In genomic region chr7:134447383-134447782, GRCh38 we compare ENCODE assay signal across 21 cellular contexts. TPM values are rescaled to one million over a fixed set of nuclear protein-coding genes. Genes with fewer than 3 reads are reported as not detected.
DNase-seq lines count a peak whose midpoint lies in the region; ATAC-seq and TF ChIP-seq lines count a peak whose summit lies in the region.
"Had no signal": no experiment of that assay in that cellular context is flagged by ENCODE, and none has a peak within 500 bp of the region (broad histone marks: within the 10 kb centered on the region; RNA-seq: fewer than 3 reads in every experiment).

No MANE protein-coding gene starts in this region.

- DNase-seq in DMS114 treated with DMSO at 0.1 percent for 48 hours (lab: John Stamatoyannopoulos, UW; ENCODE audit: unreplicated experiment): peak; percentile 7
- no peak for DNase-seq in IMR-90
- peak in 1 of 7 donors; percentile 41 for DNase-seq in adrenal gland
- no peak for DNase-seq in neuronal stem cell (ENCODE audit: low spot score)
- no peak for DNase-seq in DMS79 treated with DMSO at 0.1 percent for 48 hours (lab: John Stamatoyannopoulos, UW)
- DNase-seq in Karpas-422: no peak
- DNase-seq in NCI-H2171 (lab: John Stamatoyannopoulos, UW): no peak
- DNase-seq: Caco-2; CD4-positive, alpha-beta T cell; GM23248; HCEC 1CT; MG63; NCI-H1092 treated with DMSO at 0.1 percent for 48 hours; NCI-H146; NCI-H2029 treated with DMSO at 0.1 percent for 48 hours; NCI-H510A; NCI-H774; OCI-M1; RPMI8226; SHP77 treated with DMSO at 0.1 percent for 48 hours had no signal

- POLR2A ChIA-PET in IMR-90 (lab: Charles Lee; ENCODE audit: unreplicated experiment): no interaction called here

- no peak for ATAC-seq in IMR-90 (ENCODE audit: low read depth)

- no peak overlapping the region for H3K4me2 ChIP-seq in IMR-90 (ENCODE audit: low read depth, low read length)
- no peak overlapping the region for H3K4me2 ChIP-seq in neuronal stem cell (ENCODE audit: insufficient read depth, low read length, poor library complexity, severe bottlenecking)
- no peak overlapping the region for H3K4me2 ChIP-seq in Karpas-422 (ENCODE audit: low read depth, low read length, poor library complexity, severe bottlenecking)
- H3K4me2 ChIP-seq: KMS-11 had no signal

- H3K4ac ChIP-seq in IMR-90 (ENCODE audit: low read depth, low read length) (peak overlapping the region; percentile 98), neuronal stem cell (ENCODE audit: low read length) (no peak overlapping the region)

- TF ChIP-seq POLR2A in IMR-90 (IDR thresholded peaks at IDR 0.05; ENCODE audit: low read depth, low read length) (no peak), adrenal gland (IDR thresholded peaks at IDR 0.05) (peak in 1 of 2 donors; percentile 14)

- intact Hi-C loops in IMR-90 (cut with micrococcal nuclease) (no loop called here), adrenal gland (cut with DNase I) (no loop called here)

- H3K36me3 ChIP-seq in IMR-90 (ENCODE audit: control insufficient read depth, insufficient read depth, low read length): peaks cover 73% of the 10 kb centered on the region
- peaks cover 0 to 98% of the 10 kb centered on the region in 2 donors for H3K36me3 ChIP-seq in adrenal gland (replicated peaks in 1 of 2)
- peaks cover 63 to 97% of the 10 kb centered on the region in 2 donors for H3K36me3 ChIP-seq in neuronal stem cell (replicated peaks in 1 of 2; ENCODE audit: control insufficient read depth in 2 of 2, insufficient read depth in 2 of 2, low read length in 2 of 2)
- H3K36me3 ChIP-seq in Karpas-422 (ENCODE audit: insufficient read depth, low read length): peaks cover 12% of the 10 kb centered on the region; the same call in 1 of the 2 replicates

- 78% methylated on average over 3 of the region's 9 CpGs; no CpG with 5 or more reads in 1 of the 2 experiments for WGBS in IMR-90 (ENCODE audit: extremely low coverage in 2 of 2, insufficient read length in 1 of 2), 2 experiments
- WGBS in adrenal gland, 4 donors: 81 to 91% (median 88%) methylated on average over 9 of the region's 9 CpGs
- WGBS in neuronal stem cell (ENCODE audit: extremely low coverage in 2 of 2, insufficient read length in 2 of 2, insufficient replicate concordance in 1 of 2), 2 donors: no CpG with 5 or more reads among the region's 9 CpGs

- peak overlapping the region; percentile 54; the same call in 1 of the 2 replicates for H3K27ac ChIP-seq in IMR-90 (ENCODE audit: insufficient read depth, low read length)
- H3K27ac ChIP-seq in adrenal gland: peak overlapping the region; percentile 23 to 96 (median 73)
- no peak overlapping the region for H3K27ac ChIP-seq in neuronal stem cell (replicated peaks; ENCODE audit: low read length)
- no peak overlapping the region for H3K27ac ChIP-seq in Karpas-422 (ENCODE audit: low read length)
- H3K27ac ChIP-seq: KMS-11 had no signal

- H3K9me3 ChIP-seq in IMR-90 (ENCODE audit: control insufficient read depth, insufficient read depth, low read length): no peaks in the 10 kb centered on the region
- H3K9me3 ChIP-seq in adrenal gland (replicated peaks in 1 of 3): no peaks in the 10 kb centered on the region
- peaks cover 0 to 2% of the 10 kb centered on the region in 2 donors for H3K9me3 ChIP-seq in neuronal stem cell (replicated peaks in 1 of 2; ENCODE audit: control insufficient read depth in 2 of 2, insufficient read depth in 1 of 2, low read depth in 1 of 2, low read length in 2 of 2)
- H3K9me3 ChIP-seq in Karpas-422 (ENCODE audit: low read length): no peaks in the 10 kb centered on the region
- H3K9me3 ChIP-seq: Caco-2, MG63 had no signal

- H3K9me2 ChIP-seq in Karpas-422 (replicated peaks; ENCODE audit: insufficient read depth, low read length): no peaks in the 10 kb centered on the region

- H3K4me3 ChIP-seq in IMR-90 (ENCODE audit: insufficient read depth, low read depth, low read length): no peak overlapping the region
- no peak overlapping the region for H3K4me3 ChIP-seq in adrenal gland
- H3K4me3 ChIP-seq in neuronal stem cell (ENCODE audit: low read length in 2 of 2): no peak overlapping the region
- H3K4me3 ChIP-seq in Karpas-422 (ENCODE audit: low read length): no peak overlapping the region
- H3K4me3 ChIP-seq: GM23248, MG63 had no signal

- dilution Hi-C loops in IMR-90 (cut with HindIII; ENCODE audit: low sequenced_read_pairs, unreplicated experiment): no loop called here

- peak overlapping the region; percentile 15 for H2AK9ac ChIP-seq in IMR-90 (replicated peaks; ENCODE audit: low read depth, low read length, poor library complexity)

- H3K18ac ChIP-seq in IMR-90 (ENCODE audit: low read depth, low read length) (no peak overlapping the region), neuronal stem cell (ENCODE audit: low read length) (no peak overlapping the region)

- H2BK5ac ChIP-seq in IMR-90 (ENCODE audit: low read depth, low read length, poor library complexity, severe bottlenecking) (no peak overlapping the region), neuronal stem cell (ENCODE audit: low read length) (peak overlapping the region; percentile 35)

- no TSS peak for BruUV-seq in IMR-90 (replicated peaks; lab: Mats Ljungman, UMichigan)

- CTCF ChIA-PET in IMR-90 (lab: Yijun Ruan, JAX): no interaction called here

- H2BK120ac ChIP-seq in IMR-90 (ENCODE audit: low read depth, low read length): peak overlapping the region; percentile 96
- no peak overlapping the region for H2BK120ac ChIP-seq in neuronal stem cell (ENCODE audit: low read depth, low read length)

- H3K14ac ChIP-seq in IMR-90 (replicated peaks; ENCODE audit: low read depth, low read length) (peak overlapping the region; percentile 91; the same call in 1 of the 2 replicates), neuronal stem cell (ENCODE audit: low read length) (no peak overlapping the region)

- no peak overlapping the region for H4K5ac ChIP-seq in IMR-90 (ENCODE audit: low read depth, low read length)

- H2BK15ac ChIP-seq in IMR-90 (ENCODE audit: low read depth, low read length) (peak overlapping the region; percentile 79; the same call in 2 of the 3 replicates), neuronal stem cell (ENCODE audit: low read length) (no peak overlapping the region)

- in situ Hi-C loops in IMR-90 (cut with MboI; ENCODE audit: low sequenced_read_pairs): no loop called here

- H3K79me1 ChIP-seq in IMR-90 (ENCODE audit: low read depth in 1 of 2, low read length in 2 of 2) (peaks cover 15 to 47% of the 10 kb centered on the region in 2 experiments; a peak in 3 of 4 replicates), neuronal stem cell (ENCODE audit: low read depth, low read length) (no peaks in the 10 kb centered on the region)

- H3K27me3 ChIP-seq in IMR-90 (ENCODE audit: control insufficient read depth, insufficient read depth, low read length) (no peaks in the 10 kb centered on the region), adrenal gland (no peaks in the 10 kb centered on the region), neuronal stem cell (ENCODE audit: control insufficient read depth in 3 of 3, insufficient read depth in 3 of 3, low read depth in 1 of 3, low read length in 3 of 3) (no peaks in the 10 kb centered on the region), Karpas-422 (ENCODE audit: low read length) (no peaks in the 10 kb centered on the region)
- H3K27me3 ChIP-seq: MG63 had no signal

- TF ChIP-seq CTCF in IMR-90 (conservative IDR thresholded peaks at IDR 0.05; ENCODE audit: low read depth, low read length) (no peak), adrenal gland (IDR thresholded peaks at IDR 0.05) (no peak)

- H2BK12ac ChIP-seq in neuronal stem cell (ENCODE audit: low read length): no peak overlapping the region

- no peak overlapping the region for H3K9ac ChIP-seq in IMR-90 (ENCODE audit: low read depth, low read length)
- peak overlapping the region; percentile 67 for H3K9ac ChIP-seq in neuronal stem cell (ENCODE audit: low read depth, low read length, poor library complexity)
- H3K9ac ChIP-seq in Karpas-422 (ENCODE audit: low read length): no peak overlapping the region
- H3K9ac ChIP-seq: KMS-11 had no signal

- H2BK20ac ChIP-seq in IMR-90 (ENCODE audit: low read depth, low read length): peak overlapping the region; percentile 91

- H2AFZ ChIP-seq in IMR-90 (replicated peaks; ENCODE audit: low read length, poor library complexity) (peak overlapping the region; percentile 18), neuronal stem cell (ENCODE audit: low read length) (no peak overlapping the region), Karpas-422 (ENCODE audit: low read length) (no peak overlapping the region)

- H2AK5ac ChIP-seq in IMR-90 (ENCODE audit: low read depth, low read length): peak overlapping the region; percentile 61
- H2AK5ac ChIP-seq in neuronal stem cell (ENCODE audit: low read depth, low read length): no peak overlapping the region

- peaks cover 12% of the 10 kb centered on the region for H3K79me2 ChIP-seq in Karpas-422 (ENCODE audit: low read length)

- H3K56ac ChIP-seq in IMR-90 (ENCODE audit: extremely low read depth, insufficient read depth, low read length): no peak overlapping the region

- TF ChIP-seq RAD21 in IMR-90 (IDR thresholded peaks at IDR 0.05; ENCODE audit: low read length): no peak

- H4K91ac ChIP-seq in IMR-90 (ENCODE audit: insufficient read depth, low read depth, low read length): peak overlapping the region; percentile 100; the same call in 1 of the 2 replicates
- no peak overlapping the region for H4K91ac ChIP-seq in neuronal stem cell (ENCODE audit: low read depth, low read length, poor library complexity)

- no peaks in the 10 kb centered on the region for H4K20me1 ChIP-seq in IMR-90 (ENCODE audit: insufficient read depth, low read length)
- no peaks in the 10 kb centered on the region for H4K20me1 ChIP-seq in Karpas-422 (ENCODE audit: insufficient read depth, low read depth, low read length)

- H4K8ac ChIP-seq in IMR-90 (ENCODE audit: low read depth in 2 of 2, low read length in 2 of 2) (peak overlapping the region; percentile 9 to 97; a peak in 2 of 4 replicates), neuronal stem cell (ENCODE audit: low read depth, low read length) (no peak overlapping the region)

- H3K9me1 ChIP-seq in IMR-90 (ENCODE audit: insufficient read depth, low read length): peaks cover 33% of the 10 kb centered on the region

- H3K23ac ChIP-seq in IMR-90 (ENCODE audit: low read depth, low read length): no peak overlapping the region
- H3K23ac ChIP-seq in neuronal stem cell (ENCODE audit: low read depth, low read length, poor library complexity): no peak overlapping the region

- H3K4me1 ChIP-seq in IMR-90 (ENCODE audit: control insufficient read depth, insufficient read depth, low read length) (peaks cover 23% of the 10 kb centered on the region), adrenal gland (replicated peaks in 1 of 2) (peaks cover 20 to 80% of the 10 kb centered on the region in 2 donors), neuronal stem cell (ENCODE audit: control insufficient read depth in 2 of 2, insufficient read depth in 1 of 2, low read depth in 1 of 2, low read length in 2 of 2) (peaks cover under 1 to 4% of the 10 kb centered on the region in 2 donors), Karpas-422 (ENCODE audit: low read length) (no peaks in the 10 kb centered on the region)
- H3K4me1 ChIP-seq: Caco-2 had no signal

RNA-seq across cellular contexts. Expression of gene AKR1B1, which starts 11.5 kb away (rescaled TPM):
- total RNA-seq in IMR-90 (2012; rRNA removed): 72.2 and 90.9 TPM in 2 replicates
- polyA plus RNA-seq in IMR-90 (2012; rRNA removed): 184 and 201 TPM in 2 replicates
- polyA plus RNA-seq in IMR-90 (2012; cell fraction: cytosol; rRNA removed): 129 and 173 TPM in 2 replicates
- 171 and 218 TPM in 2 replicates for polyA plus RNA-seq in IMR-90 (2012; cell fraction: nucleus; rRNA removed; ENCODE audit: low replicate concordance)
- 1,000 to 10,000 TPM; 1,560 to 4,669 (median 4,059) TPM for total RNA-seq in adrenal gland
- polyA plus RNA-seq in adrenal gland: 1,000 to 10,000 TPM; 1,140 to 3,530 (median 1,408) TPM
- polyA plus RNA-seq in neuronal stem cell (2013, experiment 1 of 2): 127 TPM
- 127 TPM for polyA plus RNA-seq in neuronal stem cell (2013, experiment 2 of 2)
- 58.4 and 96.2 TPM in 2 replicates for total RNA-seq in Karpas-422 (2014; rRNA removed; shearing (Covaris generic); ENCODE audit: low replicate concordance)

Comparison
In these comparisons a context has a peak if more than half of its experiments do, and no peak if none do; other contexts are left out.
1. H3K27ac ChIP-seq: peak in IMR-90 (single experiment) and adrenal gland (5 of 5); none in neuronal stem cell (single experiment) and Karpas-422 (single experiment).
2. RNA of gene AKR1B1, which starts 11.5 kb away (total RNA-seq): 1,560 to 4,669 TPM in adrenal gland; 58.4 to 96.2 TPM in Karpas-422 and 72.2 to 90.9 TPM in IMR-90; every median in the first group is over 10 times any median in the second.